In the genomic region with DNA sequence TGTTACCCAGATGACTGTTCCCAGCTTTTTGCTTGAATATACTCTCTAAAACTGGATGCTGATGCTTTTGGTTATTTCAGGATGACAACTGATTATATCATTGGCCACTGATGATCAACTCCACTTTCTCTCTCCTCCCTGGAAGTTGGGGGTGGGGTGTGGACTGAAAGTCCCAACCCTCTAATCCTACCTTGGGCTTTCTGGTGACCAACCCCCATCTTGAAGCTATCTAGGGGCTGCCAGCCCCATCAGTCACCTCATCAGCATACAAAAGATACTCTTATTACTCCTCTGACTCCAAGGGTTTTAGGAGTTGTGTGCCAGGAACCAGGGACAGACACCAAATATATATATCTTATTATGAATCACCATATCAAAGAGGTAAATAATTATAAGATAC, we compare ENCODE assay signal across 21 cellular contexts.
"Had no signal": no experiment of that assay in that cellular context is flagged by ENCODE, and none has a peak within 500 bp of the region (broad histone marks: within the 10 kb centered on the region; RNA-seq: fewer than 3 reads in every experiment).

No MANE protein-coding gene starts in this region.

- H3K27me3 ChIP-seq: Peyer's patch, SJCRH30 had no signal

- H3K4me3 ChIP-seq: Peyer's patch, SJCRH30 had no signal

- ATAC-seq: PC-3, Right ventricle myocardium inferior, SK-N-SH treated with all-trans-retinoic acid at 6 μM for 48 hours had no signal

- H3K9me3 ChIP-seq: Peyer's patch, SJCRH30 had no signal

- H3K27ac ChIP-seq: Peyer's patch, SJCRH30 had no signal

- H3K36me3 ChIP-seq: Peyer's patch, SJCRH30 had no signal

- H3K4me1 ChIP-seq: Peyer's patch, SJCRH30 had no signal

- DNase-seq: KBM-7; MV-4-11; NCI-H1048; NCI-H1105; NCI-H1417; NCI-H146; NCI-H1694 treated with DMSO at 0.1 percent for 48 hours; NCI-H1930; NCI-H2081; NCI-H2107; NCI-H2227 treated with DMSO at 0.1 percent for 48 hours; NCI-H524; NCI-H69; NCI-H774; NK-92 treated with Interleukin-12 subunit alpha and Interleukin-12 subunit beta, amount 100 ng/mL, for 24 hours; PC-3; Peyer's patch; SHP77 treated with DMSO at 0.1 percent for 48 hours; SJCRH30 had no signal
